Comparison of ENCODE assay signal across 8 cellular contexts in genomic region chrX:79081895-79082512, GRCh38.
DNase-seq lines count a peak whose midpoint lies in the region; ATAC-seq and TF ChIP-seq lines count a peak whose summit lies in the region.

No MANE protein-coding gene starts in this region.

- H3K79me2 ChIP-seq in ACC112 (ENCODE audit: control insufficient read depth, insufficient read depth, low read length, unreplicated experiment) (no peaks in the 10 kb centered on the region), SK-N-SH (ENCODE audit: insufficient read depth) (no peaks in the 10 kb centered on the region)

- TF ChIP-seq EP300 in SK-N-SH (IDR thresholded peaks at IDR 0.05; ENCODE audit: borderline replicate concordance in 1 of 2, low read depth in 1 of 2, low read length in 1 of 2), result no peak

- H3K9ac ChIP-seq in SK-N-SH (no peak overlapping the region), colonic mucosa (ENCODE audit: low read depth in 2 of 2, low read length in 2 of 2) (no peak overlapping the region)

- H2AFZ ChIP-seq in ACC112 (ENCODE audit: low read length, unreplicated experiment) (peak overlapping the region; percentile 68), SK-N-SH (ENCODE audit: low read depth) (no peak overlapping the region)

- H3K27me3 ChIP-seq in ACC112 (ENCODE audit: insufficient read depth, low read length) (no peaks in the 10 kb centered on the region), SK-N-SH (ENCODE audit: insufficient read depth) (no peaks in the 10 kb centered on the region), colonic mucosa (no peaks in the 10 kb centered on the region)

- no peaks in the 10 kb centered on the region for H3K9me2 ChIP-seq in SK-N-SH

- H3K27ac ChIP-seq in ACC112 (ENCODE audit: low read depth, low read length) (no peak overlapping the region), SK-N-SH (ENCODE audit: low read depth in 2 of 2, low read length in 1 of 2) (no peak overlapping the region), colonic mucosa (no peak overlapping the region)

- peaks cover 7% of the 10 kb centered on the region for H3K4me1 ChIP-seq in ACC112 (ENCODE audit: control insufficient read depth, insufficient read depth, low read length, unreplicated experiment)
- no peaks in the 10 kb centered on the region for H3K4me1 ChIP-seq in SK-N-SH (ENCODE audit: control insufficient read depth in 1 of 2, insufficient read depth in 2 of 2, low read depth in 1 of 2, low read length in 1 of 2)
- H3K4me1 ChIP-seq in colonic mucosa, result no peaks in the 10 kb centered on the region

- DNase-seq in GM10248 (ENCODE audit: extremely low spot score) (peak; percentile 26), SK-N-SH (peak; percentile 33), colonic mucosa (peak; percentile 19), medulla oblongata (ENCODE audit: extremely low spot score) (peak; percentile 18)
- no peak for DNase-seq in NK-92 treated with Interleukin-12 subunit alpha and Interleukin-12 subunit beta, amount 100 ng/mL, for 24 hours (lab: John Stamatoyannopoulos, UW)

- H3K4me2 ChIP-seq in SK-N-SH, result no peak overlapping the region

- H3K4me3 ChIP-seq in ACC112 (ENCODE audit: low read depth, low read length) (peak overlapping the region; percentile 49; the same call in 1 of the 2 replicates), SK-N-SH (ENCODE audit: low read depth in 2 of 2, low read length in 1 of 2) (no peak overlapping the region), colonic mucosa (no peak overlapping the region)

- intact Hi-C loops in colonic mucosa (cut with DNase I), result loop anchor here (10.0 kb wide), 1 partner anchor 527 kb away; no protein-coding TSS in a partner anchor

- no peaks in the 10 kb centered on the region for H3F3A ChIP-seq in SK-N-SH (replicated peaks; ENCODE audit: insufficient read depth)

- H3K9me3 ChIP-seq in SK-N-SH (no peaks in the 10 kb centered on the region), colonic mucosa (no peaks in the 10 kb centered on the region)

- TF ChIP-seq RAD21 in SK-N-SH (IDR thresholded peaks at IDR 0.05; ENCODE audit: low read length), result peak; percentile 63

- TF ChIP-seq CTCF in GM10248 (IDR thresholded peaks at IDR 0.05; ENCODE audit: control extremely low read depth, extremely low read depth, low read depth, missing control alignments), result peak; percentile 38
- peak; percentile 76 for TF ChIP-seq CTCF in SK-N-SH (IDR thresholded peaks at IDR 0.05)
- TF ChIP-seq CTCF in colonic mucosa (IDR thresholded peaks at IDR 0.05), result peak; percentile 55

- POLR2A ChIA-PET in GM10248 (lab: Yijun Ruan, JAX) (no interaction called here), SK-N-SH (lab: Yijun Ruan, JAX) (no interaction called here)

- H3K36me3 ChIP-seq in ACC112 (ENCODE audit: insufficient read depth, low read length), result no peaks in the 10 kb centered on the region
- no peaks in the 10 kb centered on the region for H3K36me3 ChIP-seq in SK-N-SH (replicated peaks in 1 of 2; ENCODE audit: control insufficient read depth in 1 of 2, insufficient read depth in 2 of 2, low read length in 1 of 2)
- H3K36me3 ChIP-seq in colonic mucosa, result no peaks in the 10 kb centered on the region

- under 1% methylated on average over 6 of the region's 6 CpGs for WGBS in SK-N-SH (ENCODE audit: low lambda C conversion rate)

- H4K20me1 ChIP-seq in SK-N-SH (ENCODE audit: insufficient read depth), result no peaks in the 10 kb centered on the region

- CTCF ChIA-PET in GM10248 (lab: Yijun Ruan, JAX) (interaction anchor here (0.9 to 2.1 kb wide), 7 partner anchors 10 to 331 kb away, joined by 3 to 7 read pairs (median 5); no protein-coding TSS in a partner anchor), SK-N-SH (lab: Yijun Ruan, JAX) (interaction anchor here (0.7 to 1.5 kb wide), 19 partner anchors 9 to 586 kb away, joined by 3 to 6 read pairs (median 3); partner anchors contain the start of gene RTL3)

- ATAC-seq in HG03354 (IDR thresholded peaks at IDR 0.05; ENCODE audit: poor library complexity, severe bottlenecking, unreplicated experiment), result peak; percentile 80
- no peak for ATAC-seq in GM18873 (IDR thresholded peaks at IDR 0.05; ENCODE audit: low FRiP score, unreplicated experiment)

TF ChIP-seq in SK-N-SH, 30 proteins besides CTCF, POLR2A, EP300 and RAD21:
- TF ChIP-seq REST (IDR thresholded peaks at IDR 0.05; ENCODE audit: low read depth, low read length) (no peak), SMC3 (IDR thresholded peaks at IDR 0.05; ENCODE audit: low read depth, low read length) (peak; percentile 36; the same call in 1 of the 2 replicates)
TF ChIP-seq in SK-N-SH: peak in this region for 1.
